34 cellular contexts compared by ENCODE assay signal in the genomic region with DNA sequence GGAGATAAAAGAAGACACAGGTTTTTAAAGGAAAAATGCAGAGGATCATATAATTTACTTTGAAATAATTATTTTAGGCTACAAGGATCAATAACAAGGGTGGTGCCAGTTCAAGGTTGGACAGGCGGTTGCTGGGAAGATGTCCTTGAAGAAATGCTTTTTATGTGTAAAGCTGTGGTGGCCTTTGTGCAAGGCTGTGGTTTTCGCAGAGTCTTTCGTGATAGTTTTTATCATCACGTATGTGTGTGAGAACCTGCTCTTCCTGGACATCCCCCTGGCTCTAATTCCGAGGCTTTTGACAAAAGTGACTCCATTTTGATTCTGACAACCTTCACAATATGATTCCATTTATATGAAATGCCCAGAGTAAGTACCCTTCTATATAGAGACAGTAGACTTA.
"Had no signal": no experiment of that assay in that cellular context is flagged by ENCODE, and none has a peak within 500 bp of the region (broad histone marks: within the 10 kb centered on the region; RNA-seq: fewer than 3 reads in every experiment).

No MANE protein-coding gene starts in this region.

- ATAC-seq: K562, PC-3, SK-N-SH treated with all-trans-retinoic acid at 6 μM for 48 hours had no signal

- H3K27ac ChIP-seq: Peyer's patch, SJCRH30, SK-N-MC had no signal

- H3K27me3 ChIP-seq: Peyer's patch, SJCRH30 had no signal

- H3K9me3 ChIP-seq: MG63, Peyer's patch, SJCRH30 had no signal

- H3K36me3 ChIP-seq: MG63, Peyer's patch, SJCRH30 had no signal

- H3K4me3 ChIP-seq: K562, MG63, Peyer's patch, SJCRH30, SK-N-MC had no signal

- H3K4me1 ChIP-seq: Peyer's patch, SJCRH30 had no signal

- DNase-seq: Kasumi-1, KG1, MG63, NCI-H1048, NCI-H1092 treated with DMSO at 0.1 percent for 48 hours, NCI-H1105 treated with DMSO at 0.1 percent for 48 hours, NCI-H1417, NCI-H1436, NCI-H146, NCI-H1694, NCI-H187, NCI-H1930, NCI-H2029 treated with DMSO at 0.1 percent for 48 hours, NCI-H2081 treated with DMSO at 0.1 percent for 48 hours, NCI-H2107, NCI-H2171, NCI-H226, NCI-H446 treated with DMSO at 0.1 percent for 48 hours, NCI-H510A, NCI-H524, NCI-H526, NCI-H69, NCI-H748 treated with DMSO at 0.1 percent for 48 hours, NCI-H82, OCI-M1, PC-3, Peyer's patch, RPMI8226, SHP77, SIG-M5, SJCRH30 had no signal
